In the genomic region with DNA sequence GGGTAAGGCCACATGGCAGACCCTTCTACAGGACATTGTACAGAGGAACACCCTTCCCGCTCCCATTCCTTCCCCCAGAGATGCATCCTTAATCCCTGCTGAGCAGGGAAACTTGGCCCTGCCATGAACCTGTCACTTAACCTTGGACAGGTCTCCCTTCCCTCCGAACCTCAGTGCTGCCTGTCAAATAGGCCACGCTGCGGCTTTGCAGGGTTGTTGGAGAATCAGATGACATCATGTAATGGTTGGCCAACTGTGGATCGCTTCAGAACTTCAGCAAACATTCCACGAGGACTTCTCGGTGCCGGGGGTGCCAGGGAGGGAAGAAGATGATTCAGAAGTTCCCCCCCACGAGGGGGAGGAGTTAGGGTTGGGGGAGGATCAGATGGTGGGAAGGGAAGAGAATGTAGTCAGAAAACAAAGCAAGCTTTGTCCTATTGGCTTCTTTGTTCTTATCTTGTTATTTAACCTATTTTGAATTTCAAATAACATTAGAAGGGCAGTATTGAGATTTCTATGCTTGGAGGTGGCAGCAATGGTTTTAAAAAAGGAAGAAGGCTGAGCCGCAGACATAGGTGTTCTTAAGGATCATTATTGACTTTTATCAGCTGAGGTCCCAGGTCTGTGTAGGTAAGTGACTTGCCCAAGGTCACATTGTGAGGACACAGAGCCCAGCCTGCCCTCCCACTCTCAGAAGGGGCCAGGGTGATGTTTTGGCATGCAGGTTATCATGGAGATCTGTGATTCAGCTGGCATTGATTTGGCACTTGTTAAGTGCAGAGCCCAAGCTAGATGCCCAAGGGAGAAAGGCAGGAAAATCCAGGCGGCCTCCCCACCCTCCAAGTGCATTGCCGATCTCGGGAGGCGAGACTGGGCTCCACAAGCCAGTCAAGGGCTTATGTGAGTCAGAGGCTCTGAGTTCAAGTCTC, we compare ENCODE assay signal across 8 cellular contexts. TPM values are rescaled to one million over a fixed set of nuclear protein-coding genes. Genes with fewer than 3 reads are reported as not detected.
DNase-seq lines count a peak whose midpoint lies in the region; ATAC-seq and TF ChIP-seq lines count a peak whose summit lies in the region.

No MANE protein-coding gene starts in this region.

- H3K9me3 ChIP-seq in left ventricle myocardium inferior (replicated peaks): no peaks in the 10 kb centered on the region

- peaks cover 97% of the 10 kb centered on the region for H3K4me1 ChIP-seq in left ventricle myocardium inferior

- H3K27ac Mint-ChIP-seq in activated B cell treated with CpG ODN at 0.5 μM for 24 hours: peak overlapping the region; percentile 22
- no peak overlapping the region for H3K27ac Mint-ChIP-seq in naive thymus-derived CD8-positive, alpha-beta T cell
- H3K27ac Mint-ChIP-seq in stimulated activated naive B cell treated with anti-CD40 and anti-IgM and Interleukin-4, amounts not matched to agents 10 μg/mL and 1 μg/mL and 100 μg/mL, for 72 hours: no peak overlapping the region

- POLR2A ChIA-PET in activated B cell treated with CpG ODN at 0.5 μM for 24 hours (lab: Charles Lee): no interaction called here
- POLR2A ChIA-PET in naive thymus-derived CD8-positive, alpha-beta T cell (lab: Charles Lee): interaction anchor here (0.6 to 1.0 kb wide), 4 partner anchors 16 to 231 kb away, joined by 3 to 6 read pairs (median 4); partner anchors contain the start of gene LGALS2

- H3K9me3 Mint-ChIP-seq in activated B cell treated with CpG ODN at 0.5 μM for 24 hours: no peaks in the 10 kb centered on the region
- H3K9me3 Mint-ChIP-seq in naive thymus-derived CD8-positive, alpha-beta T cell: peaks cover 0 to 2% (median 0%) of the 10 kb centered on the region in 9 donors
- H3K9me3 Mint-ChIP-seq in stimulated activated naive B cell treated with anti-CD40 and anti-IgM and Interleukin-4, amounts not matched to agents 10 μg/mL and 1 μg/mL and 100 μg/mL, for 72 hours: no peaks in the 10 kb centered on the region

- peaks cover 34% of the 10 kb centered on the region for H3K4me1 Mint-ChIP-seq in activated B cell treated with CpG ODN at 0.5 μM for 24 hours
- peaks cover 16 to 49% (median 39%) of the 10 kb centered on the region in 4 donors for H3K4me1 Mint-ChIP-seq in naive thymus-derived CD8-positive, alpha-beta T cell
- H3K4me1 Mint-ChIP-seq in stimulated activated naive B cell treated with anti-CD40 and anti-IgM and Interleukin-4, amounts not matched to agents 10 μg/mL and 1 μg/mL and 100 μg/mL, for 72 hours: peaks cover 29 to 38% of the 10 kb centered on the region in 2 donors

- no peak for TF ChIP-seq CTCF in activated B cell treated with CpG ODN at 0.5 μM for 24 hours (IDR thresholded peaks at IDR 0.05)
- no peak for TF ChIP-seq CTCF in left ventricle myocardium inferior (IDR thresholded peaks at IDR 0.05; ENCODE audit: borderline replicate concordance)
- TF ChIP-seq CTCF in retinal pigment epithelial cell (conservative IDR thresholded peaks at IDR 0.05; ENCODE audit: low read depth, low read length): no peak

- peak overlapping the region; percentile 98 for H3K27ac ChIP-seq in left ventricle myocardium inferior (replicated peaks)

- H3K27me3 Mint-ChIP-seq in activated B cell treated with CpG ODN at 0.5 μM for 24 hours: peaks cover 27% of the 10 kb centered on the region
- peaks cover 10 to 39% (median 22%) of the 10 kb centered on the region in 5 donors for H3K27me3 Mint-ChIP-seq in naive thymus-derived CD8-positive, alpha-beta T cell
- peaks cover 37 to 52% of the 10 kb centered on the region in 2 donors for H3K27me3 Mint-ChIP-seq in stimulated activated naive B cell treated with anti-CD40 and anti-IgM and Interleukin-4, amounts not matched to agents 10 μg/mL and 1 μg/mL and 100 μg/mL, for 72 hours

- ATAC-seq in activated B cell treated with CpG ODN at 0.5 μM for 24 hours (ENCODE audit: low read depth) (no peak), HG02938 (IDR thresholded peaks at IDR 0.05; ENCODE audit: unreplicated experiment) (no peak)
- no peak for ATAC-seq in naive thymus-derived CD8-positive, alpha-beta T cell
- no peak for ATAC-seq in stimulated activated naive B cell treated with anti-CD40 and anti-IgM and Interleukin-4, amounts not matched to agents 10 μg/mL and 1 μg/mL and 100 μg/mL, for 72 hours (replicated peaks)

- peaks cover 17% of the 10 kb centered on the region for H3K36me3 ChIP-seq in left ventricle myocardium inferior

- H3K27me3 ChIP-seq in left ventricle myocardium inferior (ENCODE audit: low read depth): peaks cover 24% of the 10 kb centered on the region

- H3K4me3 ChIP-seq in left ventricle myocardium inferior (peak overlapping the region; percentile 82), retinal pigment epithelial cell (ENCODE audit: low read length) (peak overlapping the region; percentile 25)

- H3K4me3 Mint-ChIP-seq in activated B cell treated with CpG ODN at 0.5 μM for 24 hours: no peak overlapping the region
- H3K4me3 Mint-ChIP-seq in naive thymus-derived CD8-positive, alpha-beta T cell: peak overlapping the region in 2 of 10 donors; percentile 23 to 37
- no peak overlapping the region for H3K4me3 Mint-ChIP-seq in stimulated activated naive B cell treated with anti-CD40 and anti-IgM and Interleukin-4, amounts not matched to agents 10 μg/mL and 1 μg/mL and 100 μg/mL, for 72 hours

- intact Hi-C loops in activated B cell treated with CpG ODN at 0.5 μM for 24 hours (cut with micrococcal nuclease): no loop called here
- intact Hi-C loops in left ventricle myocardium inferior (cut with micrococcal nuclease): no loop called here

- DNase-seq in GM03348 (ENCODE audit: low spot score): peak; percentile 94
- no peak for DNase-seq in activated B cell treated with CpG ODN at 0.5 μM for 24 hours
- peak; percentile 69 for DNase-seq in left ventricle myocardium inferior
- peak; percentile 87 for DNase-seq in retinal pigment epithelial cell (ENCODE audit: low read depth)
- no peak for DNase-seq in stimulated activated CD4-positive, alpha-beta T cell treated with anti-CD3 and anti-CD28 coated beads, Interleukin-4, amount 100 ng/mL, for 1 hour
- no peak for DNase-seq in naive thymus-derived CD8-positive, alpha-beta T cell
- no peak for DNase-seq in stimulated activated naive B cell treated with anti-CD40 and anti-IgM and Interleukin-4, amounts not matched to agents 10 μg/mL and 1 μg/mL and 100 μg/mL, for 72 hours

- H3K36me3 Mint-ChIP-seq in activated B cell treated with CpG ODN at 0.5 μM for 24 hours (ENCODE audit: low read depth): no peaks in the 10 kb centered on the region
- no peaks in the 10 kb centered on the region for H3K36me3 Mint-ChIP-seq in naive thymus-derived CD8-positive, alpha-beta T cell
- H3K36me3 Mint-ChIP-seq in stimulated activated naive B cell treated with anti-CD40 and anti-IgM and Interleukin-4, amounts not matched to agents 10 μg/mL and 1 μg/mL and 100 μg/mL, for 72 hours: no peaks in the 10 kb centered on the region

- CTCF ChIA-PET in activated B cell treated with CpG ODN at 0.5 μM for 24 hours (lab: Charles Lee): interaction anchor here (1.5 to 11.7 kb wide), 3 partner anchors 19 to 91 kb away, joined by 6 to 255 read pairs (median 7); no protein-coding TSS in a partner anchor

RNA-seq across cellular contexts. Expression of gene CDC42EP1, which starts 3.1 kb away (rescaled TPM):
- not detected in 2 replicates for total RNA-seq in activated B cell treated with CpG ODN at 0.5 μM for 24 hours
- total RNA-seq in left ventricle myocardium inferior: 17.7 TPM
- total RNA-seq in naive thymus-derived CD8-positive, alpha-beta T cell: not detected
- not detected for polyA plus RNA-seq in naive thymus-derived CD8-positive, alpha-beta T cell

RNA-seq across cellular contexts. Expression of gene LGALS2, which starts 16.5 kb away (rescaled TPM):
- not detected in 2 replicates for total RNA-seq in activated B cell treated with CpG ODN at 0.5 μM for 24 hours
- total RNA-seq in left ventricle myocardium inferior: not detected
- not detected for total RNA-seq in naive thymus-derived CD8-positive, alpha-beta T cell
- not detected for polyA plus RNA-seq in naive thymus-derived CD8-positive, alpha-beta T cell

RNA-seq across cellular contexts. Expression of gene CARD10, which starts 44.2 kb away (rescaled TPM):
- total RNA-seq in activated B cell treated with CpG ODN at 0.5 μM for 24 hours (not detected in 2 replicates), left ventricle myocardium inferior (9.0 TPM)
- 1 to 10 TPM; 1.2 to 1.4 TPM for total RNA-seq in naive thymus-derived CD8-positive, alpha-beta T cell
- under 1 TPM in 1 of 3 donors, not detected in 2; 0.22 TPM for polyA plus RNA-seq in naive thymus-derived CD8-positive, alpha-beta T cell

RNA-seq across cellular contexts. Expression of gene GGA1, which starts 45.2 kb away (rescaled TPM):
- total RNA-seq in activated B cell treated with CpG ODN at 0.5 μM for 24 hours: 102 and 126 TPM in 2 replicates
- 27.5 TPM for total RNA-seq in left ventricle myocardium inferior
- total RNA-seq in naive thymus-derived CD8-positive, alpha-beta T cell: 100 to 1,000 TPM; 103 to 110 TPM
- 10 to 100 TPM; 20.3 to 24.5 (median 22.6) TPM for polyA plus RNA-seq in naive thymus-derived CD8-positive, alpha-beta T cell

Comparison
In these comparisons a context has a peak if more than half of its experiments do, and no peak if none do; other contexts are left out.
1. DNase-seq: peak in GM03348 (single experiment), left ventricle myocardium inferior (single experiment) and retinal pigment epithelial cell (single experiment); none in activated B cell treated with CpG ODN at 0.5 μM for 24 hours (single experiment), stimulated activated CD4-positive, alpha-beta T cell treated with anti-CD3 and anti-CD28 coated beads, Interleukin-4, amount 100 ng/mL, for 1 hour (single experiment), naive thymus-derived CD8-positive, alpha-beta T cell (0 of 10) and stimulated activated naive B cell treated with anti-CD40 and anti-IgM and Interleukin-4, amounts not matched to agents 10 μg/mL and 1 μg/mL and 100 μg/mL, for 72 hours (single experiment).
2. RNA of gene CDC42EP1, which starts 3.1 kb away (total RNA-seq): 17.7 TPM in left ventricle myocardium inferior (single experiment); not detected in activated B cell treated with CpG ODN at 0.5 μM for 24 hours and not detected in naive thymus-derived CD8-positive, alpha-beta T cell; every median in the first group is over 10 times any median in the second.